ENCODE assay signal across 23 cellular contexts in the genomic region with DNA sequence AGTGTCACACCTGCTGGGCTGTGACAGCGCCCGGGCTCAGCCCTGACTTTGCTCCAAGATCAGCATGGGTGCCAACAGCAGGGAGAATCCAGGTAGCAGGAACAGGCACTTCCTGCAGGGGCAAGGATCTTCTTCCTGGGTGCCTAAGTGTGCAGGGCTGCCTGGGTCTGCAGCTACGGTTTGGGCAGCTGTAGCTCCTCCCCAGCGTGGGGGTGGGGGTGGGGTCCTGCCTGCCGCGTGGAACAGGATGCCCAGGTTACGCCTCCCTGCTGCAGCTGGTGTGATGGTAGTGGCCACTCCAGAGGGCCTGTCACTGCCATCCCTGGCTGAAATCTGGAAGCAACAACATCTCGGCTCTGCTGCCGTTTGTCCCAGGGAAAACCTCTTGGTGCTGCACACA.
"Had no signal": no experiment of that assay in that cellular context is flagged by ENCODE, and none has a peak within 500 bp of the region (broad histone marks: within the 10 kb centered on the region; RNA-seq: fewer than 3 reads in every experiment).

No MANE protein-coding gene starts in this region.

- H3K4me3 ChIP-seq: esophagus squamous epithelium, heart right ventricle, lung, psoas muscle, sigmoid colon, stomach, thyroid gland had no signal

- DNase-seq: cortex of kidney; effector memory CD8-positive, alpha-beta T cell; erythroblast; esophagus squamous epithelium; foreskin melanocyte; glutamatergic neuron; heart right ventricle; hippocampal formation; psoas muscle; right cardiac atrium; stimulated activated CD4-positive, alpha-beta T cell treated with anti-CD3 and anti-CD28 coated beads, Interleukin-2, amount 100 ng/mL, for 24 hours; stimulated activated CD4-positive, alpha-beta T cell treated with anti-CD3 and anti-CD28 coated beads, Interleukin-4, amount 100 ng/mL, for 24 hours; stimulated activated naive CD4-positive, alpha-beta T cell treated with Interleukin-2 at 50 U/mL for 16 hours; stomach; thyroid gland; trophoblast cell had no signal

- H3K36me3 Mint-ChIP-seq: memory B cell; natural killer cell treated with Interleukin-12 subunit alpha and Interleukin-12 subunit beta and Interleukin-15 and Interleukin-18, amount 100 ng/mL, for 72 hours; stimulated activated effector memory CD8-positive, alpha-beta T cell treated with anti-CD3 and anti-CD28 coated beads, Interleukin-12 subunit alpha, Interleukin-12 subunit beta, amount 100 ng/mL, for 72 hours had no signal

- H3K36me3 ChIP-seq: esophagus squamous epithelium, heart right ventricle, sigmoid colon, stomach, thyroid gland had no signal

- H3K27me3 ChIP-seq: thyroid gland had no signal

- H3K4me3 Mint-ChIP-seq: effector memory CD8-positive, alpha-beta T cell; memory B cell; natural killer cell treated with Interleukin-12 subunit alpha and Interleukin-12 subunit beta and Interleukin-15 and Interleukin-18, amount 100 ng/mL, for 72 hours; neural crest cell; stimulated activated effector memory CD8-positive, alpha-beta T cell treated with anti-CD3 and anti-CD28 coated beads, Interleukin-12 subunit alpha, Interleukin-12 subunit beta, amount 100 ng/mL, for 72 hours had no signal

- H3K9me3 ChIP-seq: esophagus squamous epithelium, heart right ventricle, psoas muscle, sigmoid colon, stomach, thyroid gland had no signal

- H3K27ac ChIP-seq: esophagus squamous epithelium, heart right ventricle, psoas muscle, sigmoid colon, stomach, thyroid gland had no signal

- H3K27me3 Mint-ChIP-seq: natural killer cell treated with Interleukin-12 subunit alpha and Interleukin-12 subunit beta and Interleukin-15 and Interleukin-18, amount 100 ng/mL, for 72 hours had no signal

- H3K4me1 ChIP-seq: esophagus squamous epithelium, heart right ventricle, psoas muscle, sigmoid colon, stomach, thyroid gland had no signal

- ATAC-seq: effector memory CD8-positive, alpha-beta T cell; heart right ventricle; left lobe of liver; psoas muscle; right cardiac atrium; stimulated activated effector memory CD8-positive, alpha-beta T cell treated with anti-CD3 and anti-CD28 coated beads, Interleukin-12 subunit alpha, Interleukin-12 subunit beta, amount 100 ng/mL, for 72 hours had no signal

- H3K4me1 Mint-ChIP-seq: memory B cell had no signal

- H3K9me3 Mint-ChIP-seq: effector memory CD8-positive, alpha-beta T cell; memory B cell; natural killer cell treated with Interleukin-12 subunit alpha and Interleukin-12 subunit beta and Interleukin-15 and Interleukin-18, amount 100 ng/mL, for 72 hours; neural crest cell; stimulated activated effector memory CD8-positive, alpha-beta T cell treated with anti-CD3 and anti-CD28 coated beads, Interleukin-12 subunit alpha, Interleukin-12 subunit beta, amount 100 ng/mL, for 72 hours had no signal

- H3K27ac Mint-ChIP-seq: effector memory CD8-positive, alpha-beta T cell; memory B cell; natural killer cell treated with Interleukin-12 subunit alpha and Interleukin-12 subunit beta and Interleukin-15 and Interleukin-18, amount 100 ng/mL, for 72 hours; stimulated activated effector memory CD8-positive, alpha-beta T cell treated with anti-CD3 and anti-CD28 coated beads, Interleukin-12 subunit alpha, Interleukin-12 subunit beta, amount 100 ng/mL, for 72 hours had no signal
